ENCODE assay signal across 31 cellular contexts in the genomic region with DNA sequence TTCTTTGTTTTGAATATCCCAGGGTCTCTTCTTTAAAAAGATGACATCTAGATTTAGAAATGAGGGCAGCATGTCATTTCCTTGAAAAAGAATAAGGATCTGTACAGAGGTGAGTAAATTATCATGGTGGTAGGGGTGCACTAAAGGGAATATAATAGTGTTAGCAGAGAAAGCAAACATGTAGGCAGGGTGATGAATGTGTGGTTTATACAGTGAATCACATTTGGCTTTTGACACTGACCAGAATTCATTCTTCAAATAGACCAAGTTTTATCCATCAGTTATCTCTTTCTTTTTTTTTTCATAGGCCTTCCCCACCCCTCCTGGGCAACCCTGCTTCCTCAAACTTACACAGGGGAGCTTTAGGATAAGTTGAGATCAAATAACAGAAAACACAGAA.
"Had no signal": no experiment of that assay in that cellular context is flagged by ENCODE, and none has a peak within 500 bp of the region (broad histone marks: within the 10 kb centered on the region; RNA-seq: fewer than 3 reads in every experiment).

No MANE protein-coding gene starts in this region.

- H3K27me3 Mint-ChIP-seq: activated naive CD8-positive, alpha-beta T cell treated with anti-CD3 and anti-CD28 coated beads, Interleukin-2, amount 10 ng/mL, durations not matched to agents 7 days and 5 days; natural killer cell treated with Interleukin-12 subunit alpha and Interleukin-12 subunit beta and Interleukin-15 and Interleukin-18, amount 100 ng/mL, for 72 hours; stimulated activated naive CD8-positive, alpha-beta T cell treated with anti-CD3 and anti-CD28 coated beads, Interleukin-15, Interleukin-2, amounts not matched to agents 100 ng/mL and 50 ng/mL, for 24 hours had no signal

- H3K4me1 ChIP-seq: body of pancreas, gastroesophageal sphincter, left lung, lower lobe of right lung, sigmoid colon, uterus had no signal

- DNase-seq: activated CD4-positive, alpha-beta T cell treated with anti-CD3 and anti-CD28 coated beads for 4 hours; activated CD4-positive, alpha-beta T cell treated with anti-CD3 and anti-CD28 coated beads, Interleukin-2, amount 50 U/mL, for 4 hours; activated CD8-positive, alpha-beta memory T cell treated with anti-CD3 and anti-CD28 coated beads for 24 hours; activated effector memory CD4-positive, alpha-beta T cell treated with anti-CD3 and anti-CD28 coated beads, Interleukin-2, amount 50 U/mL, for 16 hours; activated naive CD4-positive, alpha-beta T cell treated with anti-CD3 and anti-CD28 coated beads for 36 hours; activated naive CD8-positive, alpha-beta T cell treated with anti-CD3 and anti-CD28 coated beads, Interleukin-2, amount 10 ng/mL, durations not matched to agents 7 days and 5 days; activated T-cell treated with anti-CD3 and anti-CD28 coated beads, Interleukin-2, amount 50 U/mL, for 1 hour; amniotic stem cell; body of pancreas; dorsolateral prefrontal cortex; effector memory CD4-positive, alpha-beta T cell; hippocampal formation; immature natural killer cell; left lung; lower lobe of right lung; mucosa of descending colon; sigmoid colon; small intestine; stimulated activated CD4-positive, alpha-beta T cell treated with anti-CD3 and anti-CD28 coated beads, Interleukin-4, amount 100 ng/mL, for 24 hours; T-helper 9 cell; trophoblast cell; uterus had no signal

- H3K27ac ChIP-seq: body of pancreas, coronary artery, dorsolateral prefrontal cortex, gastroesophageal sphincter, left lung, lower lobe of right lung, sigmoid colon, thoracic aorta, uterus, VCaP had no signal

- H3K27me3 ChIP-seq: body of pancreas, dorsolateral prefrontal cortex, gastroesophageal sphincter, left lung, sigmoid colon, uterus had no signal

- H3K4me3 ChIP-seq: body of pancreas, coronary artery, dorsolateral prefrontal cortex, gastroesophageal sphincter, left lung, lower lobe of right lung, mucosa of descending colon, sigmoid colon, thoracic aorta, uterus had no signal

- H3K4me1 Mint-ChIP-seq: activated naive CD8-positive, alpha-beta T cell treated with anti-CD3 and anti-CD28 coated beads, Interleukin-2, amount 10 ng/mL, durations not matched to agents 7 days and 5 days; immature natural killer cell; stimulated activated effector memory CD8-positive, alpha-beta T cell treated with anti-CD3 and anti-CD28 coated beads, Interleukin-12 subunit alpha, Interleukin-12 subunit beta, amount 100 ng/mL, for 72 hours had no signal

- ATAC-seq: body of pancreas; gastroesophageal sphincter; left lung; lower lobe of right lung; mucosa of descending colon; natural killer cell treated with Interleukin-12 subunit alpha and Interleukin-12 subunit beta and Interleukin-15 and Interleukin-18, amount 100 ng/mL, for 72 hours; stimulated activated effector memory CD8-positive, alpha-beta T cell treated with anti-CD3 and anti-CD28 coated beads, Interleukin-12 subunit alpha, Interleukin-12 subunit beta, amount 100 ng/mL, for 72 hours had no signal

- H3K9me3 Mint-ChIP-seq: activated naive CD8-positive, alpha-beta T cell treated with anti-CD3 and anti-CD28 coated beads, Interleukin-2, amount 10 ng/mL, durations not matched to agents 7 days and 5 days had no signal

- H3K9me3 ChIP-seq: gastroesophageal sphincter, lower lobe of right lung, sigmoid colon, thoracic aorta, uterus had no signal

- H3K4me3 Mint-ChIP-seq: activated naive CD4-positive, alpha-beta T cell treated with anti-CD3 and anti-CD28 coated beads for 36 hours; activated naive CD8-positive, alpha-beta T cell treated with anti-CD3 and anti-CD28 coated beads, Interleukin-2, amount 10 ng/mL, durations not matched to agents 7 days and 5 days; activated T-helper 1 cell treated with anti-CD3 and anti-CD28 coated beads, Interleukin-12 subunit alpha, Interleukin-12 subunit beta, Interleukin-2, Interleukin-4 antibody, amounts not matched to agents 30 ng/mL and 10 ng/mL and 1 ng/mL, durations not matched to agents 14 hours and 24 hours and 36 hours; immature natural killer cell; natural killer cell treated with Interleukin-12 subunit alpha and Interleukin-12 subunit beta and Interleukin-15 and Interleukin-18, amount 100 ng/mL, for 72 hours; stimulated activated effector memory CD8-positive, alpha-beta T cell treated with anti-CD3 and anti-CD28 coated beads, Interleukin-12 subunit alpha, Interleukin-12 subunit beta, amount 100 ng/mL, for 72 hours; stimulated activated naive CD8-positive, alpha-beta T cell treated with anti-CD3 and anti-CD28 coated beads, Interleukin-15, Interleukin-2, amounts not matched to agents 100 ng/mL and 50 ng/mL, for 24 hours; T-helper 1 cell treated with Interleukin-12 subunit alpha and Interleukin-12 subunit beta and Interleukin-4 antibody, amounts not matched to agents 30 μg/mL and 1 μg/mL, for 36 hours had no signal

- H3K36me3 ChIP-seq: gastroesophageal sphincter, left lung, lower lobe of right lung, sigmoid colon, thoracic aorta, uterus had no signal

- H3K36me3 Mint-ChIP-seq: activated naive CD8-positive, alpha-beta T cell treated with anti-CD3 and anti-CD28 coated beads, Interleukin-2, amount 10 ng/mL, durations not matched to agents 7 days and 5 days; immature natural killer cell; natural killer cell treated with Interleukin-12 subunit alpha and Interleukin-12 subunit beta and Interleukin-15 and Interleukin-18, amount 100 ng/mL, for 72 hours; stimulated activated effector memory CD8-positive, alpha-beta T cell treated with anti-CD3 and anti-CD28 coated beads, Interleukin-12 subunit alpha, Interleukin-12 subunit beta, amount 100 ng/mL, for 72 hours had no signal

- H3K27ac Mint-ChIP-seq: activated naive CD4-positive, alpha-beta T cell treated with anti-CD3 and anti-CD28 coated beads for 36 hours; activated naive CD8-positive, alpha-beta T cell treated with anti-CD3 and anti-CD28 coated beads, Interleukin-2, amount 10 ng/mL, durations not matched to agents 7 days and 5 days; activated T-helper 1 cell treated with anti-CD3 and anti-CD28 coated beads, Interleukin-12 subunit alpha, Interleukin-12 subunit beta, Interleukin-2, Interleukin-4 antibody, amounts not matched to agents 30 ng/mL and 10 ng/mL and 1 ng/mL, durations not matched to agents 14 hours and 24 hours and 36 hours; immature natural killer cell; natural killer cell treated with Interleukin-12 subunit alpha and Interleukin-12 subunit beta and Interleukin-15 and Interleukin-18, amount 100 ng/mL, for 72 hours; stimulated activated effector memory CD8-positive, alpha-beta T cell treated with anti-CD3 and anti-CD28 coated beads, Interleukin-12 subunit alpha, Interleukin-12 subunit beta, amount 100 ng/mL, for 72 hours; stimulated activated naive CD8-positive, alpha-beta T cell treated with anti-CD3 and anti-CD28 coated beads, Interleukin-15, Interleukin-2, amounts not matched to agents 100 ng/mL and 50 ng/mL, for 24 hours; T-helper 1 cell treated with Interleukin-12 subunit alpha and Interleukin-12 subunit beta and Interleukin-4 antibody, amounts not matched to agents 30 μg/mL and 1 μg/mL, for 36 hours had no signal
